In the genomic region with DNA sequence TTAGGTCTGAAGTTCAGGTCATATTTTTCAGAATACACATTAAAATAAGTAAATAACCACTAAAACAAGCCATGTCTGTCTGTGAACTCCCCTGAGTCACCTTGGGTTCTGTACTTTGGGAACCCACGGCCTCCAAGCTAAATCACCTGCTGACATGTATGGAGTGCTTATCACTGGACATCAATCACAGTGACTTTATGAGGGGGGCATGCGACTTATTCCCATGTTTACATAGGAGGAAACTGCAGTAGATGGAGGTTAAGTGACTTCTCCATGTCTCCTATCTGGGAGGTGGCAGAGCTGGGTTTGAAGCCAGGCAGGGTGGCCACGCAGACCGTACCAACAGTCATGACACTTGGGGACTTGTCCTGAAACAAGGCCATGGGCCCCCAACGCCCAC, we compare ENCODE assay signal across 1 cellular context.
A peak's percentile ranks its signal among the peaks of the same experiment; 100 is the strongest.
TF ChIP-seq lines count a peak whose summit lies in the region.

No MANE protein-coding gene starts in this region.

TF ChIP-seq in K562, 482 proteins besides CTCF, POLR2A, EP300 and RAD21:
- TF ChIP-seq, protein P1, sequence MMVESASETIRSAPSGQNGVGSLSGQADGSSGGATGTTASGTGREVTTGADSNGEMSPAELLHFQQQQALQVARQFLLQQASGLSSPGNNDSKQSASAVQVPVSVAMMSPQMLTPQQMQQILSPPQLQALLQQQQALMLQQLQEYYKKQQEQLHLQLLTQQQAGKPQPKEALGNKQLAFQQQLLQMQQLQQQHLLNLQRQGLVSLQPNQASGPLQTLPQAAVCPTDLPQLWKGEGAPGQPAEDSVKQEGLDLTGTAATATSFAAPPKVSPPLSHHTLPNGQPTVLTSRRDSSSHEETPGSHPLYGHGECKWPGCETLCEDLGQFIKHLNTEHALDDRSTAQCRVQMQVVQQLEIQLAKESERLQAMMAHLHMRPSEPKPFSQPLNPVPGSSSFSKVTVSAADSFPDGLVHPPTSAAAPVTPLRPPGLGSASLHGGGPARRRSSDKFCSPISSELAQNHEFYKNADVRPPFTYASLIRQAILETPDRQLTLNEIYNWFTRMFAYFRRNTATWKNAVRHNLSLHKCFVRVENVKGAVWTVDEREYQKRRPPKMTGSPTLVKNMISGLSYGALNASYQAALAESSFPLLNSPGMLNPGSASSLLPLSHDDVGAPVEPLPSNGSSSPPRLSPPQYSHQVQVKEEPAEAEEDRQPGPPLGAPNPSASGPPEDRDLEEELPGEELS (CRISPR knock-in tag; IDR thresholded peaks at IDR 0.05; ENCODE audit: borderline replicate concordance): no peak
- TF ChIP-seq RBM22 (IDR thresholded peaks at IDR 0.05; ENCODE audit: low read depth, low read length, poor library complexity, severe bottlenecking): no peak
- TF ChIP-seq, protein P2, sequence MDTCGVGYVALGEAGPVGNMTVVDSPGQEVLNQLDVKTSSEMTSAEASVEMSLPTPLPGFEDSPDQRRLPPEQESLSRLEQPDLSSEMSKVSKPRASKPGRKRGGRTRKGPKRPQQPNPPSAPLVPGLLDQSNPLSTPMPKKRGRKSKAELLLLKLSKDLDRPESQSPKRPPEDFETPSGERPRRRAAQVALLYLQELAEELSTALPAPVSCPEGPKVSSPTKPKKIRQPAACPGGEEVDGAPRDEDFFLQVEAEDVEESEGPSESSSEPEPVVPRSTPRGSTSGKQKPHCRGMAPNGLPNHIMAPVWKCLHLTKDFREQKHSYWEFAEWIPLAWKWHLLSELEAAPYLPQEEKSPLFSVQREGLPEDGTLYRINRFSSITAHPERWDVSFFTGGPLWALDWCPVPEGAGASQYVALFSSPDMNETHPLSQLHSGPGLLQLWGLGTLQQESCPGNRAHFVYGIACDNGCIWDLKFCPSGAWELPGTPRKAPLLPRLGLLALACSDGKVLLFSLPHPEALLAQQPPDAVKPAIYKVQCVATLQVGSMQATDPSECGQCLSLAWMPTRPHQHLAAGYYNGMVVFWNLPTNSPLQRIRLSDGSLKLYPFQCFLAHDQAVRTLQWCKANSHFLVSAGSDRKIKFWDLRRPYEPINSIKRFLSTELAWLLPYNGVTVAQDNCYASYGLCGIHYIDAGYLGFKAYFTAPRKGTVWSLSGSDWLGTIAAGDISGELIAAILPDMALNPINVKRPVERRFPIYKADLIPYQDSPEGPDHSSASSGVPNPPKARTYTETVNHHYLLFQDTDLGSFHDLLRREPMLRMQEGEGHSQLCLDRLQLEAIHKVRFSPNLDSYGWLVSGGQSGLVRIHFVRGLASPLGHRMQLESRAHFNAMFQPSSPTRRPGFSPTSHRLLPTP (IDR thresholded peaks at IDR 0.05; ENCODE audit: borderline replicate concordance, extremely low read depth, insufficient read length): no peak
- TF ChIP-seq, protein P3, sequence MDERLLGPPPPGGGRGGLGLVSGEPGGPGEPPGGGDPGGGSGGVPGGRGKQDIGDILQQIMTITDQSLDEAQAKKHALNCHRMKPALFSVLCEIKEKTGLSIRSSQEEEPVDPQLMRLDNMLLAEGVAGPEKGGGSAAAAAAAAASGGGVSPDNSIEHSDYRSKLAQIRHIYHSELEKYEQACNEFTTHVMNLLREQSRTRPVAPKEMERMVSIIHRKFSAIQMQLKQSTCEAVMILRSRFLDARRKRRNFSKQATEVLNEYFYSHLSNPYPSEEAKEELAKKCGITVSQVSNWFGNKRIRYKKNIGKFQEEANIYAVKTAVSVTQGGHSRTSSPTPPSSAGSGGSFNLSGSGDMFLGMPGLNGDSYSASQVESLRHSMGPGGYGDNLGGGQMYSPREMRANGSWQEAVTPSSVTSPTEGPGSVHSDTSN (CRISPR knock-in tag; IDR thresholded peaks at IDR 0.05; ENCODE audit: low read depth): no peak
- TF ChIP-seq, protein P3 (tag; conservative IDR thresholded peaks at IDR 0.05; ENCODE audit: low read depth): peak; percentile 30; the same call in 1 of the 2 replicates
- TF ChIP-seq SRSF9 (IDR thresholded peaks at IDR 0.05; ENCODE audit: borderline replicate concordance, low read depth, low read length): no peak
- TF ChIP-seq ZNF76 (CRISPR knock-in tag; IDR thresholded peaks at IDR 0.05; ENCODE audit: borderline replicate concordance): no peak
- peak; percentile 40 for TF ChIP-seq MEIS2 (IDR thresholded peaks at IDR 0.05; ENCODE audit: partially characterized antibody)
